8 cellular contexts compared by ENCODE assay signal in the genomic region with DNA sequence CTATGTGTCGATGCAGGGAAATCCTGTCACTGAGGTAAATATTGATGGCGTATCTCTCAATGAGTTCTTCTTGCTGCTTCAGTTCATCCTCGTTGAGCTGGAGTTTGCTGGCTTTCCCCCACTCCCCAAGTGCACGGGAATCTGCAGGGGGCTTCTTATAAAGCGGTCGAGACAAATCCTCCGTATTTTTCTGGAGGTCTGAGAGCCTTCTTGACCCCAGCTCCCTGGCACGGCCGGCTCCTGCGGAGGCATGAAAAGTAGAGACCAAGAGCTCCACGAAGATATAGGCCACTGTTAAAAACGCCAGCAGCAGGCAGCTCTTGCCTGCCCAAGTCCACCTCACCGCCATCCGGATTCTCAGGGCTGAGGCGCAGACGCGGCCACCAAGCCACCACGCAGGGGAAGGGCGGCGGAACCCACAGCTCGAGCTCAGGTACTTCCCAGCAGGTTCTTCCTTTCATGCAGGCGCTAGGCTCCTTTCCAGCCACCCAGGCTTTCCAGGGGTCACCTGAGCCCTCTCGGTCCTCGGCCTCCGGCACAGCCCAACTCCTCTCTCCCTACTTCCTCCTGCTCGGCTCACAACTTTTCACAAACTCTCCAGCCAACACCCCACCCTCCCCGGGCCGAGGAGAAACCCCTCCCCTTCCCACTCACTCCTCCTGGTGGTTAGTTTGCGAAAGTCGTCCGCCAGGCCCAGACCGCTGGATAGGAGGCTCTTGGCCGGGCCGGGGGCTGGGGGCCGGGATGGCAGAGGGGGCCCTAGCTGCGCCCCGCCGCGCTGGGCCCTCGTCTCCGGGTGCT. TPM values are rescaled to one million over a fixed set of nuclear protein-coding genes. Genes with fewer than 3 reads are reported as not detected.
DNase-seq lines count a peak whose midpoint lies in the region; ATAC-seq and TF ChIP-seq lines count a peak whose summit lies in the region.

A gene (minus strand): TSS at position 596 of the 801 bp plus-strand sequence. CDS start 247 bp downstream, at position 349.

- H4K20me1 ChIP-seq in OCI-LY3 (ENCODE audit: insufficient read depth, low read length): no peaks in the 10 kb centered on the region

- POLR2A ChIA-PET in CD8-positive, alpha-beta T cell (lab: Charles Lee): interaction anchor here (0.6 to 2.4 kb wide), 7 partner anchors 9 to 279 kb away, joined by 3 to 11 read pairs (median 4); a partner anchor contains a TSS

- H3K9me3 ChIP-seq in CD8-positive, alpha-beta T cell (ENCODE audit: low read length): no peaks in the 10 kb centered on the region
- no peaks in the 10 kb centered on the region for H3K9me3 ChIP-seq in OCI-LY3 (ENCODE audit: insufficient read depth, low read length)

- H3K27ac ChIP-seq in CD8-positive, alpha-beta T cell (ENCODE audit: low read depth, low read length): peak within 1 kb of the TSS; percentile 70
- H3K27ac ChIP-seq in OCI-LY3 (ENCODE audit: low read length): peak within 1 kb of the TSS; percentile 79
- H3K27ac ChIP-seq in epithelial cell of prostate: peak within 1 kb of the TSS; percentile 80

- peak; percentile 70 for ATAC-seq in CD8-positive, alpha-beta T cell
- ATAC-seq in GM19328 (IDR thresholded peaks at IDR 0.05; ENCODE audit: unreplicated experiment) (peak; percentile 65), HG03469 (IDR thresholded peaks at IDR 0.05; ENCODE audit: unreplicated experiment) (peak; percentile 50)

- TF ChIP-seq CTCF in CD8-positive, alpha-beta T cell (IDR thresholded peaks at IDR 0.05): peak; percentile 41
- peak; percentile 58 for TF ChIP-seq CTCF in OCI-LY3 (IDR thresholded peaks at IDR 0.05; ENCODE audit: low read depth, low read length)

- CTCF ChIA-PET in CD8-positive, alpha-beta T cell (lab: Charles Lee): interaction anchor here (0.7 to 8.4 kb wide), 12 partner anchors 8 to 510 kb away, joined by 3 to 109 read pairs (median 4); a partner anchor contains a TSS

- peaks cover 35% of the 10 kb centered on the region for H3K79me2 ChIP-seq in OCI-LY3 (ENCODE audit: low read length)

- intact Hi-C loops in CD8-positive, alpha-beta T cell (cut with DNase I, micrococcal nuclease): loop anchor here (1.0 to 10.0 kb wide), 9 partner anchors 54 to 1487 kb away; a partner anchor contains a TSS

- H3K4me3 Mint-ChIP-seq in CD8-positive, alpha-beta T cell: peak within 1 kb of the TSS; percentile 92

- H3K27ac Mint-ChIP-seq in CD8-positive, alpha-beta T cell: peak within 1 kb of the TSS; percentile 87

- no peaks in the 10 kb centered on the region for H3K27me3 Mint-ChIP-seq in CD8-positive, alpha-beta T cell (ENCODE audit: low read depth)

- peaks cover 28% of the 10 kb centered on the region for H3K4me1 ChIP-seq in CD8-positive, alpha-beta T cell (ENCODE audit: insufficient read depth, low read length)
- H3K4me1 ChIP-seq in OCI-LY3 (ENCODE audit: low read length): peaks cover 20% of the 10 kb centered on the region

- H3K27me3 ChIP-seq in CD8-positive, alpha-beta T cell (ENCODE audit: insufficient read depth, low read length): no peaks in the 10 kb centered on the region
- H3K27me3 ChIP-seq in OCI-LY3 (ENCODE audit: low read depth, low read length): no peaks in the 10 kb centered on the region

- no peaks in the 10 kb centered on the region for H3K36me3 ChIP-seq in CD8-positive, alpha-beta T cell (ENCODE audit: insufficient read depth, low read length)
- H3K36me3 ChIP-seq in OCI-LY3 (replicated peaks; ENCODE audit: low read depth, low read length): peaks cover 9% of the 10 kb centered on the region

- H3K4me1 Mint-ChIP-seq in CD8-positive, alpha-beta T cell (ENCODE audit: low read depth): peaks cover 59% of the 10 kb centered on the region

- H3K36me3 Mint-ChIP-seq in CD8-positive, alpha-beta T cell: peaks cover 28% of the 10 kb centered on the region

- H3K4me3 ChIP-seq in CD8-positive, alpha-beta T cell (ENCODE audit: low read depth, low read length): peak within 1 kb of the TSS; percentile 78
- H3K4me3 ChIP-seq in OCI-LY3 (ENCODE audit: low read length): peak within 1 kb of the TSS; percentile 94

- H3K9me3 Mint-ChIP-seq in CD8-positive, alpha-beta T cell: no peaks in the 10 kb centered on the region

- H3K9ac ChIP-seq in OCI-LY3 (ENCODE audit: low read length): peak within 1 kb of the TSS; percentile 89

- DNase-seq in CD8-positive, alpha-beta T cell: peak; percentile 45 to 82 (median 72)
- DNase-seq in activated T-cell treated with anti-CD3 and anti-CD28 coated beads for 24 hours (ENCODE audit: low read depth): peak; percentile 70
- DNase-seq in epithelial cell of prostate (ENCODE audit: low read depth, low spot score): no peak
- DNase-seq in mucosa of gallbladder (ENCODE audit: low spot score): peak; percentile 90
- peak; percentile 51 to 55 for DNase-seq in stimulated activated CD8-positive, alpha-beta memory T cell treated with anti-CD3 and anti-CD28 coated beads, Interleukin-4, amount 100 ng/mL, for 4 hours (ENCODE audit: low read depth in 2 of 2, low spot score in 1 of 2)

- peak within 1 kb of the TSS; percentile 100 for H2AFZ ChIP-seq in OCI-LY3 (ENCODE audit: low read depth, low read length)

- H3K4me2 ChIP-seq in OCI-LY3 (ENCODE audit: low read length): peak within 1 kb of the TSS; percentile 76

RNA-seq across cellular contexts. Expression of the gene that starts here (rescaled TPM):
- 1 to 10 TPM; 4.6 to 5.3 TPM for total RNA-seq in CD8-positive, alpha-beta T cell
- total RNA-seq in mucosa of gallbladder: 37.3 TPM
